Comparison of ENCODE assay signal across 14 cellular contexts in genomic region chr4:143357161-143357845, GRCh38. TPM values are rescaled to one million over a fixed set of nuclear protein-coding genes. Genes with fewer than 3 reads are reported as not detected.
DNase-seq lines count a peak whose midpoint lies in the region; ATAC-seq and TF ChIP-seq lines count a peak whose summit lies in the region.
"Had no signal": no experiment of that assay in that cellular context is flagged by ENCODE, and none has a peak within 500 bp of the region (broad histone marks: within the 10 kb centered on the region; RNA-seq: fewer than 3 reads in every experiment).

No MANE protein-coding gene starts in this region.

- no peak overlapping the region for H3K4me3 Mint-ChIP-seq in activated CD4-positive, alpha-beta T cell treated with anti-CD3 and anti-CD28 coated beads for 36 hours
- H3K4me3 Mint-ChIP-seq: stimulated activated naive CD8-positive, alpha-beta T cell treated with anti-CD3 and anti-CD28 coated beads, Interleukin-15, Interleukin-2, amounts not matched to agents 100 ng/mL and 50 ng/mL, for 24 hours had no signal

- no peak for TF ChIP-seq EP300 in gastroesophageal sphincter (IDR thresholded peaks at IDR 0.05)
- TF ChIP-seq EP300 in stomach (IDR thresholded peaks at IDR 0.05) = no peak

- TF ChIP-seq POLR2A in gastroesophageal sphincter (IDR thresholded peaks at IDR 0.05) = no peak
- TF ChIP-seq POLR2A in stomach (IDR thresholded peaks at IDR 0.05) = no peak

- DNase-seq in activated CD4-positive, alpha-beta T cell treated with anti-CD3 and anti-CD28 coated beads for 36 hours = peak; percentile 33
- no peak for DNase-seq in activated CD4-positive, alpha-beta T cell treated with anti-CD3 and anti-CD28 coated beads, Interleukin-2, amount 50 U/mL, for 1 hour
- DNase-seq in RPMI8226 (peak; percentile 75), stomach (no peak), upper lobe of right lung (no peak), mucosa of gallbladder (ENCODE audit: low spot score) (no peak)
- DNase-seq: activated T-cell treated with anti-CD3 and anti-CD28 coated beads, Interleukin-2, amount 50 U/mL, for 48 hours; central memory CD4-positive, alpha-beta T cell; foreskin fibroblast; NCI-H1930 had no signal

- POLR2A ChIA-PET in activated CD4-positive, alpha-beta T cell treated with anti-CD3 and anti-CD28 coated beads for 36 hours (lab: Charles Lee) = no interaction called here

- no peak for ATAC-seq in activated CD4-positive, alpha-beta T cell treated with anti-CD3 and anti-CD28 coated beads for 36 hours
- ATAC-seq in gastroesophageal sphincter (no peak), upper lobe of right lung (no peak), GM21360 (IDR thresholded peaks at IDR 0.05; ENCODE audit: unreplicated experiment) (no peak)

- TF ChIP-seq CTCF in gastroesophageal sphincter (IDR thresholded peaks at IDR 0.05) (no peak), stomach (IDR thresholded peaks at IDR 0.05) (no peak), upper lobe of right lung (IDR thresholded peaks at IDR 0.05) (no peak)

- H3K27me3 ChIP-seq in gastroesophageal sphincter (no peaks in the 10 kb centered on the region), stomach (no peaks in the 10 kb centered on the region), upper lobe of right lung (no peaks in the 10 kb centered on the region)

- H3K36me3 ChIP-seq in gastroesophageal sphincter (no peaks in the 10 kb centered on the region), stomach (no peaks in the 10 kb centered on the region), upper lobe of right lung (no peaks in the 10 kb centered on the region)

- no peaks in the 10 kb centered on the region for H3K9me3 Mint-ChIP-seq in activated CD4-positive, alpha-beta T cell treated with anti-CD3 and anti-CD28 coated beads for 36 hours (ENCODE audit: low read depth)

- no peaks in the 10 kb centered on the region for H3K27me3 Mint-ChIP-seq in activated CD4-positive, alpha-beta T cell treated with anti-CD3 and anti-CD28 coated beads for 36 hours
- H3K27me3 Mint-ChIP-seq: stimulated activated naive CD8-positive, alpha-beta T cell treated with anti-CD3 and anti-CD28 coated beads, Interleukin-15, Interleukin-2, amounts not matched to agents 100 ng/mL and 50 ng/mL, for 24 hours had no signal

- CTCF ChIA-PET in activated CD4-positive, alpha-beta T cell treated with anti-CD3 and anti-CD28 coated beads for 36 hours (lab: Charles Lee) = no interaction called here

- intact Hi-C loops in activated CD4-positive, alpha-beta T cell treated with anti-CD3 and anti-CD28 coated beads for 36 hours (cut with DNase I, micrococcal nuclease) = loop anchor here in 1 of 2 experiments (5.0 kb wide), 1 partner anchor 170 kb away; no protein-coding TSS in a partner anchor
- intact Hi-C loops in stomach (cut with DNase I; ENCODE audit: low total_unique reads) (no loop called here), upper lobe of right lung (cut with DNase I) (no loop called here)

- peak overlapping the region; percentile 29 to 68 (median 56) for H3K27ac ChIP-seq in gastroesophageal sphincter
- peak overlapping the region; percentile 48 to 85 (median 83) for H3K27ac ChIP-seq in stomach
- no peak overlapping the region for H3K27ac ChIP-seq in upper lobe of right lung
- H3K27ac ChIP-seq: 22Rv1 had no signal

- H3K27ac Mint-ChIP-seq in activated CD4-positive, alpha-beta T cell treated with anti-CD3 and anti-CD28 coated beads for 36 hours = no peak overlapping the region
- H3K27ac Mint-ChIP-seq: stimulated activated naive CD8-positive, alpha-beta T cell treated with anti-CD3 and anti-CD28 coated beads, Interleukin-15, Interleukin-2, amounts not matched to agents 100 ng/mL and 50 ng/mL, for 24 hours had no signal

- no peaks in the 10 kb centered on the region for H3K36me3 Mint-ChIP-seq in activated CD4-positive, alpha-beta T cell treated with anti-CD3 and anti-CD28 coated beads for 36 hours (ENCODE audit: low read depth)

- H3K4me3 ChIP-seq in gastroesophageal sphincter (no peak overlapping the region), stomach (no peak overlapping the region), upper lobe of right lung (no peak overlapping the region)

- H3K9me3 ChIP-seq in gastroesophageal sphincter (no peaks in the 10 kb centered on the region), stomach (no peaks in the 10 kb centered on the region), upper lobe of right lung (no peaks in the 10 kb centered on the region)

- 70 to 86% methylated on average over 1 of the region's 1 CpG for WGBS in gastroesophageal sphincter (ENCODE audit: low coverage in 1 of 2), 2 donors
- 83 to 91% (median 88%) methylated on average over 1 of the region's 1 CpG for WGBS in stomach, 5 donors

- H3K4me1 Mint-ChIP-seq in activated CD4-positive, alpha-beta T cell treated with anti-CD3 and anti-CD28 coated beads for 36 hours = peaks cover 26% of the 10 kb centered on the region

- H3K4me1 ChIP-seq in gastroesophageal sphincter (peaks cover 52 to 100% (median 63%) of the 10 kb centered on the region in 3 donors), stomach (peaks cover 62 to 100% (median 81%) of the 10 kb centered on the region in 4 donors), upper lobe of right lung (peaks cover 83% of the 10 kb centered on the region)

RNA-seq across cellular contexts. Expression of gene GAB1, which starts 20.6 kb away (rescaled TPM):
- under 1 TPM; 0.35 to 0.48 TPM for total RNA-seq in activated CD4-positive, alpha-beta T cell treated with anti-CD3 and anti-CD28 coated beads for 36 hours
- total RNA-seq in gastroesophageal sphincter (100 to 1,000 TPM; 102 to 129 (median 118) TPM), stomach (100 to 1,000 TPM in 1 of 5 donors, 10 to 100 TPM in 4; 25.1 to 101 (median 60.8) TPM), upper lobe of right lung (64.8 TPM), mucosa of gallbladder (47.9 TPM)
- 1 to 10 TPM; 3.2 to 4.8 (median 4.3) TPM for polyA plus RNA-seq in stomach

Comparison
In these comparisons a context has a peak if more than half of its experiments do, and no peak if none do; other contexts are left out.
1. DNase-seq: peak in activated CD4-positive, alpha-beta T cell treated with anti-CD3 and anti-CD28 coated beads for 36 hours (single experiment) and RPMI8226 (single experiment); none in activated CD4-positive, alpha-beta T cell treated with anti-CD3 and anti-CD28 coated beads, Interleukin-2, amount 50 U/mL, for 1 hour (single experiment), stomach (single experiment), upper lobe of right lung (single experiment) and mucosa of gallbladder (single experiment).
2. RNA of gene GAB1, which starts 20.6 kb away (total RNA-seq): 102 to 129 TPM in gastroesophageal sphincter, 64.8 TPM in upper lobe of right lung (single experiment), 25.1 to 101 TPM in stomach and 47.9 TPM in mucosa of gallbladder (single experiment); 0.35 to 0.48 TPM in activated CD4-positive, alpha-beta T cell treated with anti-CD3 and anti-CD28 coated beads for 36 hours; every median in the first group is over 10 times any median in the second.